In the genomic region with DNA sequence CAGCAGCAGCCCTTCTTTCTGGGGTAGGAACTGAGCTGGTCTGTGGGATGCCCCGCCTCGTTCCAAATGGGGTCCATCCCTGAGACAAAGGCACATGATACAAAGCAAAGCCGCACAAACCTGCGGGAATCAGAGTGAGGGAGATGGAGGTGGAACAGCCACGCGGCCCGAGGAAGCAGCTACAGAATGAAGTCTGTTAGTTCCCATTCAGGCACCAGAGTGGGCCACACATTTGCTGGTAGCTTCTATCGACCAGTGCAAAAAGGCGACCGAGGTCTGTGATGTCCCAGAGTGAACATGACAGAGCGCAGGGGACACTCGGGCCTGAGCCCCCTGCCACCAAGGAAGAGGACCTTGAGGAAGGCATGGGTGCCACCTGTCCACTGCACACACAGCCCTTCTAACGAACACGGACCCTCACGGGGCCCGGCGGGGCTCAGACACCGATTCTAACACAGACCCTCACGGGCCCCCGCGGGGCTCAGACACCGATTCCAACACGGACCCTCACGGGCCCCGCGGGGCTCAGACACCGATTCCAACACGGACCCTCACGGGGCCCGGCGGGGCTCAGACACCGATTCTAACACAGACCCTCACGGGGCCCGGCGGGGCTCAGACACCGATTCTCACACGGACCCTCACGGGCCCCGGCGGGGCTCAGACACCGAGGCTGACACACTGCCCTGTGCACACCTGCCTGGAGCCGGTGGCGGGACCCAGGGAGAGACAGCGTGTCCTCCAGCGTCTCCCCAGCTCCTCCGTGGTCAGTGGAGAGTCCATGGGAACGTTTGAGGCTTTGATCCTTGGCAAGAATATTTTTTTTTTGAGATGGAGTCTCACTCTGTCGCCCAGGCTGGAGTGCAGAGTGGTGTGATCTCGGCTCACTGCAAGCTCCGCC, we compare ENCODE assay signal across 31 cellular contexts. TPM values are rescaled to one million over a fixed set of nuclear protein-coding genes. Genes with fewer than 3 reads are reported as not detected.
DNase-seq lines count a peak whose midpoint lies in the region; ATAC-seq and TF ChIP-seq lines count a peak whose summit lies in the region.
"Had no signal": no experiment of that assay in that cellular context is flagged by ENCODE, and none has a peak within 500 bp of the region (broad histone marks: within the 10 kb centered on the region; RNA-seq: fewer than 3 reads in every experiment).

No MANE protein-coding gene starts in this region.

- peak overlapping the region; percentile 46 for H4K8ac ChIP-seq in mesenchymal stem cell (ENCODE audit: low read length)

- peaks cover 36% of the 10 kb centered on the region for H3K27me3 Mint-ChIP-seq in dendritic cell treated with granulocyte-macrophage colony-stimulating factor and Interleukin-4, amounts not matched to agents 40 ng/mL and 50 ng/mL, for 4 days

- intact Hi-C loops in Right ventricle myocardium inferior (cut with DNase I), result no loop called here
- intact Hi-C loops in heart right ventricle (cut with DNase I), result no loop called here
- intact Hi-C loops in dendritic cell treated with granulocyte-macrophage colony-stimulating factor and Interleukin-4, amounts not matched to agents 40 ng/mL and 50 ng/mL, for 4 days (cut with micrococcal nuclease), result no loop called here
- intact Hi-C loops in aorta (cut with DNase I), result no loop called here
- intact Hi-C loops in OCI-LY7 (cut with micrococcal nuclease; ENCODE audit: unreplicated experiment), result no loop called here

- no peak overlapping the region for H3K4me3 Mint-ChIP-seq in dendritic cell treated with granulocyte-macrophage colony-stimulating factor and Interleukin-4, amounts not matched to agents 40 ng/mL and 50 ng/mL, for 4 days
- H3K4me3 Mint-ChIP-seq: B cell; CD8-positive, alpha-beta T cell; H9; naive thymus-derived CD8-positive, alpha-beta T cell; stimulated activated memory B cell treated with anti-CD40 and anti-IgM and Interleukin-4, amounts not matched to agents 10 μg/mL and 1 μg/mL and 100 μg/mL, for 72 hours; T-cell had no signal

- peaks cover 41% of the 10 kb centered on the region for H3K4me1 Mint-ChIP-seq in dendritic cell treated with granulocyte-macrophage colony-stimulating factor and Interleukin-4, amounts not matched to agents 40 ng/mL and 50 ng/mL, for 4 days (ENCODE audit: low read depth)
- H3K4me1 Mint-ChIP-seq: B cell; naive thymus-derived CD8-positive, alpha-beta T cell; stimulated activated memory B cell treated with anti-CD40 and anti-IgM and Interleukin-4, amounts not matched to agents 10 μg/mL and 1 μg/mL and 100 μg/mL, for 72 hours; T-cell had no signal

- H2BK5ac ChIP-seq in mesenchymal stem cell (ENCODE audit: low read depth, low read length, poor library complexity, severe bottlenecking), result no peak overlapping the region

- no peak overlapping the region for H3K9ac ChIP-seq in mesenchymal stem cell (ENCODE audit: low read length)
- H3K9ac ChIP-seq: KMS-11 had no signal

- no peak overlapping the region for H4K91ac ChIP-seq in mesenchymal stem cell (ENCODE audit: low read length)

- H4K20me1 ChIP-seq in OCI-LY7 (ENCODE audit: insufficient read depth, low read length), result no peaks in the 10 kb centered on the region

- H3K9me2 ChIP-seq in OCI-LY7 (ENCODE audit: insufficient read depth, low read length), result no peaks in the 10 kb centered on the region

- no peaks in the 10 kb centered on the region for H3K9me3 ChIP-seq in heart right ventricle
- H3K9me3 ChIP-seq in mesenchymal stem cell (ENCODE audit: control insufficient read depth, low read length), result no peaks in the 10 kb centered on the region
- no peaks in the 10 kb centered on the region for H3K9me3 ChIP-seq in aorta (ENCODE audit: control insufficient read depth, low read length)
- no peaks in the 10 kb centered on the region for H3K9me3 ChIP-seq in OCI-LY7 (ENCODE audit: low read length)
- H3K9me3 ChIP-seq: upper lobe of left lung had no signal

- TF ChIP-seq CTCF in heart right ventricle (IDR thresholded peaks at IDR 0.05) (no peak), OCI-LY7 (conservative IDR thresholded peaks at IDR 0.05; ENCODE audit: low read length) (no peak)

- H2BK120ac ChIP-seq in mesenchymal stem cell (ENCODE audit: low read depth, low read length), result no peak overlapping the region

- no peak overlapping the region for H2AK5ac ChIP-seq in mesenchymal stem cell (ENCODE audit: low read length, severe bottlenecking)

- POLR2A ChIA-PET in OCI-LY7 (lab: Charles Lee), result no interaction called here

- no peak overlapping the region for H2AFZ ChIP-seq in mesenchymal stem cell (ENCODE audit: low read depth, low read length)
- H2AFZ ChIP-seq in OCI-LY7 (ENCODE audit: low read length), result no peak overlapping the region

- WGBS in heart right ventricle, 2 donors, result 91 to 92% methylated on average over 50 of the region's 50 CpGs
- WGBS in mesenchymal stem cell, result 91% methylated on average over 50 of the region's 50 CpGs
- whole genome bisulfite sequencing in aorta, 2 donors, result 92 to 94% methylated on average over 50 of the region's 50 CpGs

- no peak overlapping the region for H3K4ac ChIP-seq in mesenchymal stem cell (ENCODE audit: low read depth in 1 of 2, low read length in 2 of 2)

- H2BK15ac ChIP-seq in mesenchymal stem cell (ENCODE audit: low read depth, poor library complexity, severe bottlenecking), result no peak overlapping the region

- H3K18ac ChIP-seq in mesenchymal stem cell (ENCODE audit: low read depth in 1 of 2, low read length in 2 of 2), result no peak overlapping the region

- H3K23ac ChIP-seq in mesenchymal stem cell (ENCODE audit: low read length in 2 of 2), result no peak overlapping the region

- H3K4me3 ChIP-seq in heart right ventricle (no peak overlapping the region), mesenchymal stem cell (ENCODE audit: insufficient read depth in 1 of 2, low read depth in 1 of 2, low read length in 2 of 2) (no peak overlapping the region), aorta (ENCODE audit: low read length in 2 of 2) (no peak overlapping the region), OCI-LY7 (ENCODE audit: low read depth, low read length, poor library complexity, severe bottlenecking) (no peak overlapping the region)
- H3K4me3 ChIP-seq: GM12878 had no signal

- peak overlapping the region; percentile 35 for H3K27ac Mint-ChIP-seq in dendritic cell treated with granulocyte-macrophage colony-stimulating factor and Interleukin-4, amounts not matched to agents 40 ng/mL and 50 ng/mL, for 4 days
- H3K27ac Mint-ChIP-seq: activated T-helper 2 cell treated with anti-CD3 and anti-CD28 coated beads, Interferon-gamma antibody, Interleukin-2, Interleukin-4, amounts not matched to agents 10 μg/mL and 5 μg/mL and 100 μg/mL, durations not matched to agents 14 hours and 24 hours and 36 hours; B cell; CD8-positive, alpha-beta T cell; naive thymus-derived CD8-positive, alpha-beta T cell; stimulated activated memory B cell treated with anti-CD40 and anti-IgM and Interleukin-4, amounts not matched to agents 10 μg/mL and 1 μg/mL and 100 μg/mL, for 72 hours; T-cell had no signal

- no peak overlapping the region for H3K27ac ChIP-seq in heart right ventricle
- no peak overlapping the region for H3K27ac ChIP-seq in mesenchymal stem cell (ENCODE audit: low read length, poor library complexity, severe bottlenecking)
- no peak overlapping the region for H3K27ac ChIP-seq in aorta (ENCODE audit: low read depth in 1 of 2, low read length in 2 of 2)
- no peak overlapping the region for H3K27ac ChIP-seq in OCI-LY7 (ENCODE audit: low read depth, low read length, poor library complexity, severe bottlenecking)
- H3K27ac ChIP-seq: brain microvascular endothelial cell, HL-60, KMS-11, upper lobe of left lung, WERI-Rb-1 had no signal

- ATAC-seq in Right ventricle myocardium inferior (no peak), heart right ventricle (no peak), aorta (ENCODE audit: low FRiP score) (no peak), GM21447 (IDR thresholded peaks at IDR 0.05; ENCODE audit: unreplicated experiment) (no peak)
- ATAC-seq: CD8-positive, alpha-beta T cell; GM12878; naive thymus-derived CD8-positive, alpha-beta T cell; stimulated activated memory B cell treated with anti-CD40 and anti-IgM and Interleukin-4, amounts not matched to agents 10 μg/mL and 1 μg/mL and 100 μg/mL, for 72 hours; T-cell had no signal

- DNase-seq in Right ventricle myocardium inferior (ENCODE audit: missing footprints), result peak; percentile 62
- no peak for DNase-seq in heart right ventricle
- no peak for DNase-seq in mesenchymal stem cell
- DNase-seq in aorta, result peak; percentile 30 to 83
- DNase-seq in OCI-LY7 (ENCODE audit: low spot score), result no peak
- DNase-seq: ACHN; activated CD4-positive, alpha-beta T cell treated with anti-CD3 and anti-CD28 coated beads for 4 hours; activated CD8-positive, alpha-beta memory T cell treated with anti-CD3 and anti-CD28 coated beads for 24 hours; activated naive CD4-positive, alpha-beta T cell treated with anti-CD3 and anti-CD28 coated beads, Interleukin-2, amount 50 U/mL, for 16 hours; activated T-cell treated with anti-CD3 and anti-CD28 coated beads for 4 hours; brain microvascular endothelial cell; CD8-positive, alpha-beta T cell; effector CD4-positive, alpha-beta T cell; EL; H9; NCI-H1417; NCI-H2081 treated with DMSO at 0.1 percent for 48 hours; NCI-H748 treated with DMSO at 0.1 percent for 48 hours; occipital lobe; T-cell; WERI-Rb-1 had no signal

- no peaks in the 10 kb centered on the region for H3K36me3 Mint-ChIP-seq in dendritic cell treated with granulocyte-macrophage colony-stimulating factor and Interleukin-4, amounts not matched to agents 40 ng/mL and 50 ng/mL, for 4 days (ENCODE audit: low read depth)
- H3K36me3 Mint-ChIP-seq: CD8-positive, alpha-beta T cell; naive thymus-derived CD8-positive, alpha-beta T cell; stimulated activated memory B cell treated with anti-CD40 and anti-IgM and Interleukin-4, amounts not matched to agents 10 μg/mL and 1 μg/mL and 100 μg/mL, for 72 hours; T-cell had no signal

- BruUV-seq in OCI-LY7 (replicated peaks; lab: Mats Ljungman, UMichigan), result no TSS peak

- H3K4me2 ChIP-seq in mesenchymal stem cell (ENCODE audit: low read length, poor library complexity, severe bottlenecking) (no peak overlapping the region), OCI-LY7 (ENCODE audit: low read length) (no peak overlapping the region)
- H3K4me2 ChIP-seq: KMS-11 had no signal

- H3K79me1 ChIP-seq in mesenchymal stem cell (replicated peaks; ENCODE audit: low read length, poor library complexity, severe bottlenecking), result no peaks in the 10 kb centered on the region

- CTCF ChIA-PET in OCI-LY7 (lab: Charles Lee; ENCODE audit: unreplicated experiment), result no interaction called here

- no peaks in the 10 kb centered on the region for H3K9me3 Mint-ChIP-seq in dendritic cell treated with granulocyte-macrophage colony-stimulating factor and Interleukin-4, amounts not matched to agents 40 ng/mL and 50 ng/mL, for 4 days
- H3K9me3 Mint-ChIP-seq: activated T-helper 2 cell treated with anti-CD3 and anti-CD28 coated beads, Interferon-gamma antibody, Interleukin-2, Interleukin-4, amounts not matched to agents 10 μg/mL and 5 μg/mL and 100 μg/mL, durations not matched to agents 14 hours and 24 hours and 36 hours; CD8-positive, alpha-beta T cell; H9; naive thymus-derived CD8-positive, alpha-beta T cell; stimulated activated memory B cell treated with anti-CD40 and anti-IgM and Interleukin-4, amounts not matched to agents 10 μg/mL and 1 μg/mL and 100 μg/mL, for 72 hours; T-cell had no signal

- H3K36me3 ChIP-seq in heart right ventricle (no peaks in the 10 kb centered on the region), mesenchymal stem cell (ENCODE audit: control insufficient read depth in 1 of 2, insufficient read depth in 2 of 2, low read depth in 1 of 2, low read length in 2 of 2) (no peaks in the 10 kb centered on the region), aorta (ENCODE audit: control insufficient read depth in 1 of 2, insufficient read depth in 2 of 2, low read length in 1 of 2) (no peaks in the 10 kb centered on the region), OCI-LY7 (ENCODE audit: insufficient read depth, low read length) (no peaks in the 10 kb centered on the region)
- H3K36me3 ChIP-seq: brain microvascular endothelial cell, upper lobe of left lung, WERI-Rb-1 had no signal

- no peaks in the 10 kb centered on the region for H3K79me2 ChIP-seq in OCI-LY7 (ENCODE audit: insufficient read depth, low read depth, low read length)

- no peak overlapping the region for H2BK12ac ChIP-seq in mesenchymal stem cell (ENCODE audit: low read length in 2 of 2)

- peaks cover 0 to 11% (median 0%) of the 10 kb centered on the region in 9 donors for H3K4me1 ChIP-seq in heart right ventricle
- H3K4me1 ChIP-seq in mesenchymal stem cell (ENCODE audit: control insufficient read depth, insufficient read depth, low read depth, low read length), result peaks cover 5% of the 10 kb centered on the region
- no peaks in the 10 kb centered on the region for H3K4me1 ChIP-seq in aorta (ENCODE audit: control insufficient read depth in 1 of 2, insufficient read depth in 2 of 2, low read length in 2 of 2)
- H3K4me1 ChIP-seq in OCI-LY7 (ENCODE audit: insufficient read depth, low read length, poor library complexity, severe bottlenecking), result no peaks in the 10 kb centered on the region

- no peak overlapping the region for H3K14ac ChIP-seq in mesenchymal stem cell (ENCODE audit: low read length in 2 of 2)

- H3K27me3 ChIP-seq in heart right ventricle, result peaks cover 0 to 8% (median 0%) of the 10 kb centered on the region in 7 donors
- peaks cover 34 to 57% of the 10 kb centered on the region in 2 experiments for H3K27me3 ChIP-seq in mesenchymal stem cell (ENCODE audit: control insufficient read depth in 1 of 2, insufficient read depth in 1 of 2, low read length in 2 of 2)
- no peaks in the 10 kb centered on the region for H3K27me3 ChIP-seq in aorta (ENCODE audit: control insufficient read depth in 1 of 2, insufficient read depth in 2 of 2, low read length in 1 of 2)
- H3K27me3 ChIP-seq: upper lobe of left lung had no signal

RNA-seq across cellular contexts. Expression of a gene that starts 32.8 kb away (rescaled TPM):
- total RNA-seq in Right ventricle myocardium inferior (26.1 TPM), heart right ventricle (10 to 100 TPM; 12.4 to 59.8 (median 19.2) TPM), aorta (100 to 1,000 TPM in 1 of 2 donors, 10 to 100 TPM in 1; 88.3 to 104 TPM), OCI-LY7 (2022) (not detected in 2 replicates)
- polyA plus RNA-seq in heart right ventricle (10 to 100 TPM; 12.7 to 24.0 TPM), aorta (10 to 100 TPM; 11.3 to 26.6 TPM)
- 56.3 TPM for polyA plus RNA-seq in mesenchymal stem cell (2013, experiment 1 of 2)
- 57.5 TPM for polyA plus RNA-seq in mesenchymal stem cell (2013, experiment 2 of 2)
- total RNA-seq in OCI-LY7 (2014; rRNA removed; shearing (Covaris generic)), result not detected in 2 replicates
- polyA plus RNA-seq: GM12878; naive thymus-derived CD8-positive, alpha-beta T cell had no signal

Comparison
In these comparisons a context has a peak if more than half of its experiments do, and no peak if none do; other contexts are left out.
1. DNase-seq: peak in Right ventricle myocardium inferior (single experiment) and aorta (2 of 2); none in heart right ventricle (0 of 2), mesenchymal stem cell (single experiment) and OCI-LY7 (single experiment).
2. RNA of a gene that starts 32.8 kb away (total RNA-seq): 88.3 to 104 TPM in aorta, 26.1 TPM in Right ventricle myocardium inferior (single experiment) and 12.4 to 59.8 TPM in heart right ventricle; not detected in OCI-LY7; every median in the first group is over 10 times any median in the second.